In the genomic region with DNA sequence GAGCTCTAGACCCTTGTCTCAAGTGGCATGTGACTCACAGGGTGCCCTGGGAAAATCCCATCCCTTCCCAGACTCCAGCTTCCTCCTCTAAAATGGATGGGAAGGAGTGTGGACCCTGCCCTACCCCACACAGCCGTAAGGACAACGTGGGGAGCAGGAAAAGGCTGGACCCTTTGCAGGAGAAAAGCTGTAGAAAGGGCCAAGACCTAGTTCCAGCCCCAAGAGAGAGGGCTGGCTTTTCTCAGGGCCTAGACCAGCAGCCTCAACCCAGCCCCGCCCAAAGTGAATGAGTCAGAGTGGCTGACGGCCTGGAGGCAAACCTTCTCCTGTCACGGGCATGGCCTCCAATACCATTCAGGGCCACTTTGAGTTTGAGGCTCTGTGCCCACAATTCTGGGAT, we compare ENCODE assay signal across 1 cellular context.
TF ChIP-seq lines count a peak whose summit lies in the region.

No MANE protein-coding gene starts in this region.

TF ChIP-seq in K562, 482 proteins besides CTCF, POLR2A, EP300 and RAD21 (continued from another document):
- TF ChIP-seq, protein P1, sequence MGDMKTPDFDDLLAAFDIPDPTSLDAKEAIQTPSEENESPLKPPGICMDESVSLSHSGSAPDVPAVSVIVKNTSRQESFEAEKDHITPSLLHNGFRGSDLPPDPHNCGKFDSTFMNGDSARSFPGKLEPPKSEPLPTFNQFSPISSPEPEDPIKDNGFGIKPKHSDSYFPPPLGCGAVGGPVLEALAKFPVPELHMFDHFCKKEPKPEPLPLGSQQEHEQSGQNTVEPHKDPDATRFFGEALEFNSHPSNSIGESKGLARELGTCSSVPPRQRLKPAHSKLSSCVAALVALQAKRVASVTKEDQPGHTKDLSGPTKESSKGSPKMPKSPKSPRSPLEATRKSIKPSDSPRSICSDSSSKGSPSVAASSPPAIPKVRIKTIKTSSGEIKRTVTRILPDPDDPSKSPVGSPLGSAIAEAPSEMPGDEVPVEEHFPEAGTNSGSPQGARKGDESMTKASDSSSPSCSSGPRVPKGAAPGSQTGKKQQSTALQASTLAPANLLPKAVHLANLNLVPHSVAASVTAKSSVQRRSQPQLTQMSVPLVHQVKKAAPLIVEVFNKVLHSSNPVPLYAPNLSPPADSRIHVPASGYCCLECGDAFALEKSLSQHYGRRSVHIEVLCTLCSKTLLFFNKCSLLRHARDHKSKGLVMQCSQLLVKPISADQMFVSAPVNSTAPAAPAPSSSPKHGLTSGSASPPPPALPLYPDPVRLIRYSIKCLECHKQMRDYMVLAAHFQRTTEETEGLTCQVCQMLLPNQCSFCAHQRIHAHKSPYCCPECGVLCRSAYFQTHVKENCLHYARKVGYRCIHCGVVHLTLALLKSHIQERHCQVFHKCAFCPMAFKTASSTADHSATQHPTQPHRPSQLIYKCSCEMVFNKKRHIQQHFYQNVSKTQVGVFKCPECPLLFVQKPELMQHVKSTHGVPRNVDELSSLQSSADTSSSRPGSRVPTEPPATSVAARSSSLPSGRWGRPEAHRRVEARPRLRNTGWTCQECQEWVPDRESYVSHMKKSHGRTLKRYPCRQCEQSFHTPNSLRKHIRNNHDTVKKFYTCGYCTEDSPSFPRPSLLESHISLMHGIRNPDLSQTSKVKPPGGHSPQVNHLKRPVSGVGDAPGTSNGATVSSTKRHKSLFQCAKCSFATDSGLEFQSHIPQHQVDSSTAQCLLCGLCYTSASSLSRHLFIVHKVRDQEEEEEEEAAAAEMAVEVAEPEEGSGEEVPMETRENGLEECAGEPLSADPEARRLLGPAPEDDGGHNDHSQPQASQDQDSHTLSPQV (IDR thresholded peaks at IDR 0.05): peak; percentile 69
- TF ChIP-seq, protein P2, sequence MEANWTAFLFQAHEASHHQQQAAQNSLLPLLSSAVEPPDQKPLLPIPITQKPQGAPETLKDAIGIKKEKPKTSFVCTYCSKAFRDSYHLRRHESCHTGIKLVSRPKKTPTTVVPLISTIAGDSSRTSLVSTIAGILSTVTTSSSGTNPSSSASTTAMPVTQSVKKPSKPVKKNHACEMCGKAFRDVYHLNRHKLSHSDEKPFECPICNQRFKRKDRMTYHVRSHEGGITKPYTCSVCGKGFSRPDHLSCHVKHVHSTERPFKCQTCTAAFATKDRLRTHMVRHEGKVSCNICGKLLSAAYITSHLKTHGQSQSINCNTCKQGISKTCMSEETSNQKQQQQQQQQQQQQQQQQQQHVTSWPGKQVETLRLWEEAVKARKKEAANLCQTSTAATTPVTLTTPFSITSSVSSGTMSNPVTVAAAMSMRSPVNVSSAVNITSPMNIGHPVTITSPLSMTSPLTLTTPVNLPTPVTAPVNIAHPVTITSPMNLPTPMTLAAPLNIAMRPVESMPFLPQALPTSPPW (CRISPR knock-in tag; IDR thresholded peaks at IDR 0.05): peak; percentile 36; the same call in 1 of the 2 replicates
- TF ChIP-seq CTBP1 (IDR thresholded peaks at IDR 0.05; ENCODE audit: borderline replicate concordance) (peak; percentile 27; the same call in 1 of the 2 replicates), CREB1 (IDR thresholded peaks at IDR 0.05) (no peak), CREB1 (CRISPR knock-in tag; IDR thresholded peaks at IDR 0.05) (peak; percentile 58; the same call in 1 of the 2 replicates), DPF2 (IDR thresholded peaks at IDR 0.05) (peak; percentile 63), ZFP36 (IDR thresholded peaks at IDR 0.05; ENCODE audit: low read depth, low read length, partially characterized antibody) (peak; percentile 18), MED1 (CRISPR knock-in tag; IDR thresholded peaks at IDR 0.05; ENCODE audit: borderline replicate concordance) (no peak), NR4A1 (CRISPR knock-in tag; IDR thresholded peaks at IDR 0.05) (no peak), NR4A1 (tag; IDR thresholded peaks at IDR 0.05) (0 out of 2 replicates have a peak, but pooled peaks have one; percentile 37), JUN (IDR thresholded peaks at IDR 0.05; ENCODE audit: borderline replicate concordance, low read depth, low read length) (peak; percentile 91), JUN (CRISPR knock-in tag; IDR thresholded peaks at IDR 0.05; ENCODE audit: borderline replicate concordance) (no peak), JUND (IDR thresholded peaks at IDR 0.05; ENCODE audit: borderline replicate concordance, low read depth, low read length) (peak; percentile 95), JUND (tag; IDR thresholded peaks at IDR 0.05; ENCODE audit: borderline replicate concordance, low read depth, low read length) (peak; percentile 92; the same call in 2 of the 3 replicates), TEAD2 (tag; IDR thresholded peaks at IDR 0.05) (no peak), FOS (IDR thresholded peaks at IDR 0.05; ENCODE audit: extremely low read depth, insufficient read length) (peak; percentile 20), ZFX (CRISPR knock-in tag; IDR thresholded peaks at IDR 0.05) (peak; percentile 50; the same call in 1 of the 2 replicates), TAF9B (IDR thresholded peaks at IDR 0.05; ENCODE audit: partially characterized antibody) (no peak), NR1H2 (CRISPR knock-in tag; IDR thresholded peaks at IDR 0.05) (no peak), L3MBTL2 (IDR thresholded peaks at IDR 0.05) (peak; percentile 54), MAZ (CRISPR knock-in tag; conservative IDR thresholded peaks at IDR 0.05 in 1 of 2, IDR thresholded peaks at IDR 0.05 in 1 of 2) (0 out of 4 replicates have a peak, but pooled peaks of 1 of the 2 experiments have one; percentile 51), SMAD2 (IDR thresholded peaks at IDR 0.05; ENCODE audit: low read depth, low read length) (no peak), YY1 (IDR thresholded peaks at IDR 0.05; ENCODE audit: borderline replicate concordance in 1 of 3, control insufficient read depth in 1 of 3, extremely low read depth in 1 of 3, insufficient read depth in 3 of 3, insufficient read length in 1 of 3, insufficient replicate concordance in 2 of 3, low read depth in 1 of 3, low read length in 2 of 3) (peak in 1 of 3 experiments; percentile 27)
- TF ChIP-seq, protein P3, sequence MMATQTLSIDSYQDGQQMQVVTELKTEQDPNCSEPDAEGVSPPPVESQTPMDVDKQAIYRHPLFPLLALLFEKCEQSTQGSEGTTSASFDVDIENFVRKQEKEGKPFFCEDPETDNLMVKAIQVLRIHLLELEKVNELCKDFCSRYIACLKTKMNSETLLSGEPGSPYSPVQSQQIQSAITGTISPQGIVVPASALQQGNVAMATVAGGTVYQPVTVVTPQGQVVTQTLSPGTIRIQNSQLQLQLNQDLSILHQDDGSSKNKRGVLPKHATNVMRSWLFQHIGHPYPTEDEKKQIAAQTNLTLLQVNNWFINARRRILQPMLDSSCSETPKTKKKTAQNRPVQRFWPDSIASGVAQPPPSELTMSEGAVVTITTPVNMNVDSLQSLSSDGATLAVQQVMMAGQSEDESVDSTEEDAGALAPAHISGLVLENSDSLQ (IDR thresholded peaks at IDR 0.05): peak; percentile 45
- TF ChIP-seq, protein P4, sequence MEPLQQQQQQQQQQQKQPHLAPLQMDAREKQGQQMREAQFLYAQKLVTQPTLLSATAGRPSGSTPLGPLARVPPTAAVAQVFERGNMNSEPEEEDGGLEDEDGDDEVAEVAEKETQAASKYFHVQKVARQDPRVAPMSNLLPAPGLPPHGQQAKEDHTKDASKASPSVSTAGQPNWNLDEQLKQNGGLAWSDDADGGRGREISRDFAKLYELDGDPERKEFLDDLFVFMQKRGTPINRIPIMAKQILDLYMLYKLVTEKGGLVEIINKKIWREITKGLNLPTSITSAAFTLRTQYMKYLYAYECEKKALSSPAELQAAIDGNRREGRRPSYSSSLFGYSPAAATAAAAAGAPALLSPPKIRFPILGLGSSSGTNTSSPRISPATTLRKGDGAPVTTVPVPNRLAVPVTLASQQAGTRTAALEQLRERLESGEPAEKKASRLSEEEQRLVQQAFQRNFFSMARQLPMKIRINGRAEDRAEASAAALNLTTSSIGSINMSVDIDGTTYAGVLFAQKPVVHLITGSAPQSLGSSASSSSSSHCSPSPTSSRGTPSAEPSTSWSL (CRISPR knock-in tag; IDR thresholded peaks at IDR 0.05; ENCODE audit: borderline replicate concordance): no peak
- TF ChIP-seq, protein P5, sequence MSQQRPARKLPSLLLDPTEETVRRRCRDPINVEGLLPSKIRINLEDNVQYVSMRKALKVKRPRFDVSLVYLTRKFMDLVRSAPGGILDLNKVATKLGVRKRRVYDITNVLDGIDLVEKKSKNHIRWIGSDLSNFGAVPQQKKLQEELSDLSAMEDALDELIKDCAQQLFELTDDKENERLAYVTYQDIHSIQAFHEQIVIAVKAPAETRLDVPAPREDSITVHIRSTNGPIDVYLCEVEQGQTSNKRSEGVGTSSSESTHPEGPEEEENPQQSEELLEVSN (IDR thresholded peaks at IDR 0.05; ENCODE audit: borderline replicate concordance in 1 of 2, extremely low read depth in 1 of 2, insufficient read depth in 1 of 2, insufficient read length in 1 of 2, low read depth in 1 of 2, low read length in 1 of 2, poor library complexity in 1 of 2, severe bottlenecking in 1 of 2): peak in 1 of 2 experiments; percentile 59
- TF ChIP-seq, protein P6, sequence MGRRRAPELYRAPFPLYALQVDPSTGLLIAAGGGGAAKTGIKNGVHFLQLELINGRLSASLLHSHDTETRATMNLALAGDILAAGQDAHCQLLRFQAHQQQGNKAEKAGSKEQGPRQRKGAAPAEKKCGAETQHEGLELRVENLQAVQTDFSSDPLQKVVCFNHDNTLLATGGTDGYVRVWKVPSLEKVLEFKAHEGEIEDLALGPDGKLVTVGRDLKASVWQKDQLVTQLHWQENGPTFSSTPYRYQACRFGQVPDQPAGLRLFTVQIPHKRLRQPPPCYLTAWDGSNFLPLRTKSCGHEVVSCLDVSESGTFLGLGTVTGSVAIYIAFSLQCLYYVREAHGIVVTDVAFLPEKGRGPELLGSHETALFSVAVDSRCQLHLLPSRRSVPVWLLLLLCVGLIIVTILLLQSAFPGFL (CRISPR knock-in tag; IDR thresholded peaks at IDR 0.05): 0 out of 2 replicates have a peak, but pooled peaks have one; percentile 43
- TF ChIP-seq, protein P7, sequence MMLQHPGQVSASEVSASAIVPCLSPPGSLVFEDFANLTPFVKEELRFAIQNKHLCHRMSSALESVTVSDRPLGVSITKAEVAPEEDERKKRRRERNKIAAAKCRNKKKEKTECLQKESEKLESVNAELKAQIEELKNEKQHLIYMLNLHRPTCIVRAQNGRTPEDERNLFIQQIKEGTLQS (IDR thresholded peaks at IDR 0.05): peak; percentile 86
- TF ChIP-seq, protein P7 (CRISPR knock-in tag; conservative IDR thresholded peaks at IDR 0.05): no peak
- TF ChIP-seq, protein P8, sequence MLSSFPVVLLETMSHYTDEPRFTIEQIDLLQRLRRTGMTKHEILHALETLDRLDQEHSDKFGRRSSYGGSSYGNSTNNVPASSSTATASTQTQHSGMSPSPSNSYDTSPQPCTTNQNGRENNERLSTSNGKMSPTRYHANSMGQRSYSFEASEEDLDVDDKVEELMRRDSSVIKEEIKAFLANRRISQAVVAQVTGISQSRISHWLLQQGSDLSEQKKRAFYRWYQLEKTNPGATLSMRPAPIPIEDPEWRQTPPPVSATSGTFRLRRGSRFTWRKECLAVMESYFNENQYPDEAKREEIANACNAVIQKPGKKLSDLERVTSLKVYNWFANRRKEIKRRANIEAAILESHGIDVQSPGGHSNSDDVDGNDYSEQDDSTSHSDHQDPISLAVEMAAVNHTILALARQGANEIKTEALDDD (IDR thresholded peaks at IDR 0.05): peak; percentile 41; the same call in 1 of the 2 replicates
- TF ChIP-seq, protein P9, sequence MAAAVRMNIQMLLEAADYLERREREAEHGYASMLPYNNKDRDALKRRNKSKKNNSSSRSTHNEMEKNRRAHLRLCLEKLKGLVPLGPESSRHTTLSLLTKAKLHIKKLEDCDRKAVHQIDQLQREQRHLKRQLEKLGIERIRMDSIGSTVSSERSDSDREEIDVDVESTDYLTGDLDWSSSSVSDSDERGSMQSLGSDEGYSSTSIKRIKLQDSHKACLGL (CRISPR knock-in tag; IDR thresholded peaks at IDR 0.05; ENCODE audit: borderline replicate concordance, poor library complexity, severe bottlenecking): no peak
